1 cellular context compared by ENCODE assay signal in the genomic region with DNA sequence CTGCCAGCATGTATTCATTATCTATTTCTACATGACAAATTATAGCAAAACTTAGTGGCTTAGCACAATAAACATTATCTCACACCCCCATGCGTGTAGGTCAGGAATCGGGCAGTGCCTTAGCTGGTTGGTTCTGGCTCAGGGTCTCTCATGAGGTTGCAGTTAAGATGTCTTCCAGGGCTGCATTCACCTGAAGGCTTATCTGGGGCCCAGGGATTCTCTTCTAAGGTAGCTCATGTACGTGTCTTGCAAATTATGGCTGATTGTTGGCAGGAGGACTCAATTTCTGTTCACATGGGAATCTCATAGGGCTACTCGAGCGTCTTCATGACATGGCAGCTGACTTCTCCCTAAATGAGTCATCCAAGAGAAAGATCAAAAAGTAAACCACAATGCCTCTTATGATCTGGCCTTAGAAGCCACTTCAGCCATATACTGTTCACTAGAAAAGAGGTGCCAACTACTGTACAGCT.
TF ChIP-seq lines count a peak whose summit lies in the region.

No MANE protein-coding gene starts in this region.

TF ChIP-seq in GM12878, 131 proteins besides CTCF, POLR2A, EP300 and RAD21 (continued from another document):
- TF ChIP-seq, protein P1, sequence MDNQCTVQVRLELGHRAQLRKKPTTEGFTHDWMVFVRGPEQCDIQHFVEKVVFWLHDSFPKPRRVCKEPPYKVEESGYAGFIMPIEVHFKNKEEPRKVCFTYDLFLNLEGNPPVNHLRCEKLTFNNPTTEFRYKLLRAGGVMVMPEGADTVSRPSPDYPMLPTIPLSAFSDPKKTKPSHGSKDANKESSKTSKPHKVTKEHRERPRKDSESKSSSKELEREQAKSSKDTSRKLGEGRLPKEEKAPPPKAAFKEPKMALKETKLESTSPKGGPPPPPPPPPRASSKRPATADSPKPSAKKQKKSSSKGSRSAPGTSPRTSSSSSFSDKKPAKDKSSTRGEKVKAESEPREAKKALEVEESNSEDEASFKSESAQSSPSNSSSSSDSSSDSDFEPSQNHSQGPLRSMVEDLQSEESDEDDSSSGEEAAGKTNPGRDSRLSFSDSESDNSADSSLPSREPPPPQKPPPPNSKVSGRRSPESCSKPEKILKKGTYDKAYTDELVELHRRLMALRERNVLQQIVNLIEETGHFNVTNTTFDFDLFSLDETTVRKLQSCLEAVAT (IDR thresholded peaks at IDR 0.05): no peak
- no peak for TF ChIP-seq BRCA1 (IDR thresholded peaks at IDR 0.05; ENCODE audit: low read depth, low read length)
- TF ChIP-seq HDGF (IDR thresholded peaks at IDR 0.05): no peak
- TF ChIP-seq LARP7 (IDR thresholded peaks at IDR 0.05): no peak
- peak; percentile 74 for TF ChIP-seq TCF7 (IDR thresholded peaks at IDR 0.05; ENCODE audit: borderline replicate concordance)
- no peak for TF ChIP-seq NR2C1 (IDR thresholded peaks at IDR 0.05)
- TF ChIP-seq POLR2AphosphoS2 (IDR thresholded peaks at IDR 0.05; ENCODE audit: low read depth, low read length): no peak
- TF ChIP-seq EZH2 (IDR thresholded peaks at IDR 0.05; ENCODE audit: borderline replicate concordance, control insufficient read depth, low read depth, low read length): no peak
- no peak for TF ChIP-seq NRF1 (conservative IDR thresholded peaks at IDR 0.05; ENCODE audit: low read depth, low read length)
- no peak for TF ChIP-seq HDAC2 (IDR thresholded peaks at IDR 0.05)
- no peak for TF ChIP-seq BMI1 (IDR thresholded peaks at IDR 0.05; ENCODE audit: borderline replicate concordance)
- TF ChIP-seq REST (IDR thresholded peaks at IDR 0.05; ENCODE audit: low read depth, low read length): no peak
- no peak for TF ChIP-seq NR2F1 (conservative IDR thresholded peaks at IDR 0.05)
- no peak for TF ChIP-seq YBX1 (IDR thresholded peaks at IDR 0.05)
- no peak for TF ChIP-seq SMARCA5 (IDR thresholded peaks at IDR 0.05)
- 0 out of 2 replicates have a peak, but pooled peaks have one; percentile 16 for TF ChIP-seq BCL11A (IDR thresholded peaks at IDR 0.05; ENCODE audit: low read depth, low read length)
- no peak for TF ChIP-seq CHD2 (IDR thresholded peaks at IDR 0.05; ENCODE audit: borderline replicate concordance, low read depth, low read length)
- TF ChIP-seq, protein P2, sequence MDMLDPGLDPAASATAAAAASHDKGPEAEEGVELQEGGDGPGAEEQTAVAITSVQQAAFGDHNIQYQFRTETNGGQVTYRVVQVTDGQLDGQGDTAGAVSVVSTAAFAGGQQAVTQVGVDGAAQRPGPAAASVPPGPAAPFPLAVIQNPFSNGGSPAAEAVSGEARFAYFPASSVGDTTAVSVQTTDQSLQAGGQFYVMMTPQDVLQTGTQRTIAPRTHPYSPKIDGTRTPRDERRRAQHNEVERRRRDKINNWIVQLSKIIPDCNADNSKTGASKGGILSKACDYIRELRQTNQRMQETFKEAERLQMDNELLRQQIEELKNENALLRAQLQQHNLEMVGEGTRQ (IDR thresholded peaks at IDR 0.05; ENCODE audit: borderline replicate concordance, low read depth, low read length): no peak
- TF ChIP-seq ATF7 (IDR thresholded peaks at IDR 0.05; ENCODE audit: low read depth): 0 out of 2 replicates have a peak, but pooled peaks have one; percentile 10
- TF ChIP-seq, protein P3, sequence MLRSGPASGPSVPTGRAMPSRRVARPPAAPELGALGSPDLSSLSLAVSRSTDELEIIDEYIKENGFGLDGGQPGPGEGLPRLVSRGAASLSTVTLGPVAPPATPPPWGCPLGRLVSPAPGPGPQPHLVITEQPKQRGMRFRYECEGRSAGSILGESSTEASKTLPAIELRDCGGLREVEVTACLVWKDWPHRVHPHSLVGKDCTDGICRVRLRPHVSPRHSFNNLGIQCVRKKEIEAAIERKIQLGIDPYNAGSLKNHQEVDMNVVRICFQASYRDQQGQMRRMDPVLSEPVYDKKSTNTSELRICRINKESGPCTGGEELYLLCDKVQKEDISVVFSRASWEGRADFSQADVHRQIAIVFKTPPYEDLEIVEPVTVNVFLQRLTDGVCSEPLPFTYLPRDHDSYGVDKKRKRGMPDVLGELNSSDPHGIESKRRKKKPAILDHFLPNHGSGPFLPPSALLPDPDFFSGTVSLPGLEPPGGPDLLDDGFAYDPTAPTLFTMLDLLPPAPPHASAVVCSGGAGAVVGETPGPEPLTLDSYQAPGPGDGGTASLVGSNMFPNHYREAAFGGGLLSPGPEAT (IDR thresholded peaks at IDR 0.05; ENCODE audit: low read depth): 0 out of 2 replicates have a peak, but pooled peaks have one; percentile 20
- peak; percentile 15 to 52; a peak in 1 of 4 replicates for TF ChIP-seq BHLHE40 (IDR thresholded peaks at IDR 0.05; ENCODE audit: borderline replicate concordance in 1 of 2, low read depth in 2 of 2, low read length in 1 of 2)
- no peak for TF ChIP-seq RAD51 (IDR thresholded peaks at IDR 0.05)
- peak; percentile 51 to 52; a peak in 2 of 4 replicates for TF ChIP-seq IKZF2 (IDR thresholded peaks at IDR 0.05)
- TF ChIP-seq, protein P4, sequence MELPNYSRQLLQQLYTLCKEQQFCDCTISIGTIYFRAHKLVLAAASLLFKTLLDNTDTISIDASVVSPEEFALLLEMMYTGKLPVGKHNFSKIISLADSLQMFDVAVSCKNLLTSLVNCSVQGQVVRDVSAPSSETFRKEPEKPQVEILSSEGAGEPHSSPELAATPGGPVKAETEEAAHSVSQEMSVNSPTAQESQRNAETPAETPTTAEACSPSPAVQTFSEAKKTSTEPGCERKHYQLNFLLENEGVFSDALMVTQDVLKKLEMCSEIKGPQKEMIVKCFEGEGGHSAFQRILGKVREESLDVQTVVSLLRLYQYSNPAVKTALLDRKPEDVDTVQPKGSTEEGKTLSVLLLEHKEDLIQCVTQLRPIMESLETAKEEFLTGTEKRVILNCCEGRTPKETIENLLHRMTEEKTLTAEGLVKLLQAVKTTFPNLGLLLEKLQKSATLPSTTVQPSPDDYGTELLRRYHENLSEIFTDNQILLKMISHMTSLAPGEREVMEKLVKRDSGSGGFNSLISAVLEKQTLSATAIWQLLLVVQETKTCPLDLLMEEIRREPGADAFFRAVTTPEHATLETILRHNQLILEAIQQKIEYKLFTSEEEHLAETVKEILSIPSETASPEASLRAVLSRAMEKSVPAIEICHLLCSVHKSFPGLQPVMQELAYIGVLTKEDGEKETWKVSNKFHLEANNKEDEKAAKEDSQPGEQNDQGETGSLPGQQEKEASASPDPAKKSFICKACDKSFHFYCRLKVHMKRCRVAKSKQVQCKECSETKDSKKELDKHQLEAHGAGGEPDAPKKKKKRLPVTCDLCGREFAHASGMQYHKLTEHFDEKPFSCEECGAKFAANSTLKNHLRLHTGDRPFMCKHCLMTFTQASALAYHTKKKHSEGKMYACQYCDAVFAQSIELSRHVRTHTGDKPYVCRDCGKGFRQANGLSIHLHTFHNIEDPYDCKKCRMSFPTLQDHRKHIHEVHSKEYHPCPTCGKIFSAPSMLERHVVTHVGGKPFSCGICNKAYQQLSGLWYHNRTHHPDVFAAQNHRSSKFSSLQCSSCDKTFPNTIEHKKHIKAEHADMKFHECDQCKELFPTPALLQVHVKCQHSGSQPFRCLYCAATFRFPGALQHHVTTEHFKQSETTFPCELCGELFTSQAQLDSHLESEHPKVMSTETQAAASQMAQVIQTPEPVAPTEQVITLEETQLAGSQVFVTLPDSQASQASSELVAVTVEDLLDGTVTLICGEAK (IDR thresholded peaks at IDR 0.05; ENCODE audit: borderline replicate concordance): no peak
- TF ChIP-seq CBFB (IDR thresholded peaks at IDR 0.05; ENCODE audit: low read depth): no peak
- no peak for TF ChIP-seq TARDBP (IDR thresholded peaks at IDR 0.05; ENCODE audit: borderline replicate concordance)
- TF ChIP-seq IKZF1 (conservative IDR thresholded peaks at IDR 0.05): peak; percentile 40; the same call in 1 of the 2 replicates
- no peak for TF ChIP-seq RFX5 (IDR thresholded peaks at IDR 0.05; ENCODE audit: low read depth, low read length)
- no peak for TF ChIP-seq STAT1 (conservative IDR thresholded peaks at IDR 0.05)
- TF ChIP-seq TCF3 (IDR thresholded peaks at IDR 0.05; ENCODE audit: borderline replicate concordance, insufficient read depth, low read depth, low read length): no peak
- TF ChIP-seq, protein P5, sequence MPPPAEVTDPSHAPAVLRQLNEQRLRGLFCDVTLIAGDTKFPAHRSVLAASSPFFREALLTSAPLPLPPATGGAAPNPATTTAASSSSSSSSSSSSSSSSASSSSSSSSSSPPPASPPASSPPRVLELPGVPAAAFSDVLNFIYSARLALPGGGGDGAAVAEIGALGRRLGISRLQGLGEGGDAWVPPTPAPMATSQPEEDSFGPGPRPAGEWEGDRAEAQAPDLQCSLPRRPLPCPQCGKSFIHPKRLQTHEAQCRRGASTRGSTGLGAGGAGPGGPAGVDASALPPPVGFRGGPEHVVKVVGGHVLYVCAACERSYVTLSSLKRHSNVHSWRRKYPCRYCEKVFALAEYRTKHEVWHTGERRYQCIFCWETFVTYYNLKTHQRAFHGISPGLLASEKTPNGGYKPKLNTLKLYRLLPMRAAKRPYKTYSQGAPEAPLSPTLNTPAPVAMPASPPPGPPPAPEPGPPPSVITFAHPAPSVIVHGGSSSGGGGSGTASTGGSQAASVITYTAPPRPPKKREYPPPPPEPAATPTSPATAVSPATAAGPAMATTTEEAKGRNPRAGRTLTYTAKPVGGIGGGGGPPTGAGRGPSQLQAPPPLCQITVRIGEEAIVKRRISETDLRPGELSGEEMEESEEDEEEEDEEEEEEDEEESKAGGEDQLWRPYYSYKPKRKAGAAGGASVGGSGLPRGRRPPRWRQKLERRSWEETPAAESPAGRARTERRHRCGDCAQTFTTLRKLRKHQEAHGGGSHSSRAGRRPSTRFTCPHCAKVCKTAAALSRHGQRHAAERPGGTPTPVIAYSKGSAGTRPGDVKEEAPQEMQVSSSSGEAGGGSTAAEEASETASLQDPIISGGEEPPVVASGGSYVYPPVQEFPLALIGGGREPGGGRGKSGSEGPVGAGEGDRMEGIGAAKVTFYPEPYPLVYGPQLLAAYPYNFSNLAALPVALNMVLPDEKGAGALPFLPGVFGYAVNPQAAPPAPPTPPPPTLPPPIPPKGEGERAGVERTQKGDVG (CRISPR knock-in tag; IDR thresholded peaks at IDR 0.05): no peak
- TF ChIP-seq IRF4 (IDR thresholded peaks at IDR 0.05; ENCODE audit: low read depth, low read length): peak; percentile 64; the same call in 1 of the 2 replicates
- TF ChIP-seq MTA2 (IDR thresholded peaks at IDR 0.05; ENCODE audit: low read depth): no peak
- no peak for TF ChIP-seq PAX5 (IDR thresholded peaks at IDR 0.05; ENCODE audit: borderline replicate concordance, low read depth, low read length)
- TF ChIP-seq RB1 (IDR thresholded peaks at IDR 0.05; ENCODE audit: borderline replicate concordance): no peak
- TF ChIP-seq BACH1 (IDR thresholded peaks at IDR 0.05; ENCODE audit: borderline replicate concordance): no peak
- 0 out of 2 replicates have a peak, but pooled peaks have one; percentile 49 for TF ChIP-seq YY1 (IDR thresholded peaks at IDR 0.05; ENCODE audit: low read depth, low read length)
- no peak for TF ChIP-seq NKRF (conservative IDR thresholded peaks at IDR 0.05)
- TF ChIP-seq ZNF207 (IDR thresholded peaks at IDR 0.05; ENCODE audit: borderline replicate concordance): no peak
- TF ChIP-seq JUNB (IDR thresholded peaks at IDR 0.05): peak; percentile 56
- TF ChIP-seq MYC (IDR thresholded peaks at IDR 0.05; ENCODE audit: insufficient read depth, insufficient read length, insufficient replicate concordance, low read length, severe bottlenecking): no peak
